Comparison of ENCODE assay signal across 8 cellular contexts in the genomic region with DNA sequence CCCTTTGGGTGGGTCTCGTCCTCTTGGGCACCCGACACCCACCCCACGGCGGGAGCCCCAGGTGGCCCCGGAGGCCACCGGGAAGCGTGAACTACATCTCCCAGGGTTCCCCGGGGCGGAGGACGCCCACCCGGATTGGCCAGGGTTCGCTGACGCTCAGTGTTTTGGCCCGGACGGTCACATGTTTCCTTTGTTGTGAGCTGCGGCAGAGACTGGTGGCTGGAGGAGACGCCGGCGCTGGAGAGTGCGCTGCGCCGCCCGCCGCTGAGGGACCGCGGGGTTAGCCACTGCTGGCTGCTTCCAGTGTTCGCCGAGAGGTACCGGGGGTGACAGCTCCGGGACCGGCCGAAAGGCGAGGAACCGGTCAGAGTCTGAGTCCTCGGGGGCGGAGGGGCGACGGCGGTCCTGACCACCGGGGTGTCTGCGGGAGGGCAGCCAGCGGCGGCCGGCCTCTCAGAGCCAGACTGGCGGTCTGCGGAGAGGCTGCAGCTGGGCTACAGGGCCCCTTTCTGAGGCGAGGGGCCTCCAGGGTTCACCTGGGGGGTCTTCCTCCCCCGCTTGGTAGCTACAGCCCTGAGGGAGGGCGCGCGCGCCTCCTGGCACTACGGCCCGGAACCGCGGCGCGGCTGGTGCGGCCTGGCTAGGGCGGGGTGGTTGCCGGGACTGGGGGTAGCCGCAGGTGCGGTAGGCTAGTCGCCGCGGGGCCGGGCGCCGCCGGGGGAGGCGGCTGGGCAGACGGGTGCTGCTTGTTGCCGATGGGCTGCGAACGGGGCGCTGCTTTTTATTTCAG. TPM values are rescaled to one million over a fixed set of nuclear protein-coding genes. Genes with fewer than 3 reads are reported as not detected.
DNase-seq lines count a peak whose midpoint lies in the region; ATAC-seq and TF ChIP-seq lines count a peak whose summit lies in the region.

A gene with protein sequence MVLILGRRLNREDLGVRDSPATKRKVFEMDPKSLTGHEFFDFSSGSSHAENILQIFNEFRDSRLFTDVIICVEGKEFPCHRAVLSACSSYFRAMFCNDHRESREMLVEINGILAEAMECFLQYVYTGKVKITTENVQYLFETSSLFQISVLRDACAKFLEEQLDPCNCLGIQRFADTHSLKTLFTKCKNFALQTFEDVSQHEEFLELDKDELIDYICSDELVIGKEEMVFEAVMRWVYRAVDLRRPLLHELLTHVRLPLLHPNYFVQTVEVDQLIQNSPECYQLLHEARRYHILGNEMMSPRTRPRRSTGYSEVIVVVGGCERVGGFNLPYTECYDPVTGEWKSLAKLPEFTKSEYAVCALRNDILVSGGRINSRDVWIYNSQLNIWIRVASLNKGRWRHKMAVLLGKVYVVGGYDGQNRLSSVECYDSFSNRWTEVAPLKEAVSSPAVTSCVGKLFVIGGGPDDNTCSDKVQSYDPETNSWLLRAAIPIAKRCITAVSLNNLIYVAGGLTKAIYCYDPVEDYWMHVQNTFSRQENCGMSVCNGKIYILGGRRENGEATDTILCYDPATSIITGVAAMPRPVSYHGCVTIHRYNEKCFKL (plus strand): TSS at position 193 of the 790 bp plus-strand sequence. CDS start 14,734 bp downstream, outside the sequence.

- ATAC-seq in HG02610 (IDR thresholded peaks at IDR 0.05; ENCODE audit: unreplicated experiment) (peak; percentile 89), SK-N-SH treated with all-trans-retinoic acid at 6 μM for 48 hours (peak; percentile 96), thoracic aorta (ENCODE audit: insufficient number of reproducible peaks, low FRiP score, low read depth) (peak; percentile 83)

- no peaks in the 10 kb centered on the region for H3K36me3 ChIP-seq in osteoblast (ENCODE audit: insufficient read depth, low read length)
- H3K36me3 ChIP-seq in thoracic aorta, result no peaks in the 10 kb centered on the region

- H3K27ac ChIP-seq in osteoblast (ENCODE audit: low read depth, low read length) (peak within 1 kb of the TSS; percentile 52), thoracic aorta (peak within 1 kb of the TSS; percentile 98 to 99)

- peaks cover 33% of the 10 kb centered on the region for H3K4me1 Mint-ChIP-seq in activated naive CD8-positive, alpha-beta T cell (ENCODE audit: low read depth)

- no peaks in the 10 kb centered on the region for H3K9me3 Mint-ChIP-seq in activated naive CD8-positive, alpha-beta T cell (ENCODE audit: low read depth)

- TF ChIP-seq CTCF in osteoblast (IDR thresholded peaks at IDR 0.05; ENCODE audit: extremely low read depth, low read depth, low read length) (no peak), thoracic aorta (IDR thresholded peaks at IDR 0.05) (no peak)

- peaks cover 26% of the 10 kb centered on the region for H3K79me2 ChIP-seq in osteoblast (ENCODE audit: insufficient read depth, low read length)

- H3K4me1 ChIP-seq in osteoblast (ENCODE audit: insufficient read depth, low read length) (peaks cover 3% of the 10 kb centered on the region), thoracic aorta (ENCODE audit: control insufficient read depth in 1 of 2, low read depth in 2 of 2) (peaks cover 14 to 21% of the 10 kb centered on the region in 2 donors)

- H3K4me3 Mint-ChIP-seq in activated naive CD8-positive, alpha-beta T cell, result peak within 1 kb of the TSS; percentile 92

- H3K27me3 Mint-ChIP-seq in activated naive CD8-positive, alpha-beta T cell, result no peaks in the 10 kb centered on the region

- DNase-seq in NCI-H1092 (lab: John Stamatoyannopoulos, UW) (peak; percentile 89), glomerular visceral epithelial cell (ENCODE audit: extremely low spot score) (peak; percentile 86), osteoblast (ENCODE audit: insufficient read length, low spot score, missing footprints) (peak; percentile 98), thoracic aorta (ENCODE audit: low spot score) (peak; percentile 69)

- H3K9me3 ChIP-seq in osteoblast (ENCODE audit: low read depth, low read length) (no peaks in the 10 kb centered on the region), thoracic aorta (no peaks in the 10 kb centered on the region)

- H2AFZ ChIP-seq in osteoblast (ENCODE audit: low read length), result peak within 1 kb of the TSS; percentile 94

- H3K27ac Mint-ChIP-seq in activated naive CD8-positive, alpha-beta T cell, result peak within 1 kb of the TSS; percentile 94

- no peaks in the 10 kb centered on the region for H3K27me3 ChIP-seq in osteoblast (ENCODE audit: insufficient read depth, low read length)
- H3K27me3 ChIP-seq in thoracic aorta (replicated peaks; ENCODE audit: insufficient read depth), result no peaks in the 10 kb centered on the region

- H4K20me1 ChIP-seq in osteoblast (ENCODE audit: insufficient read depth, low read length), result no peaks in the 10 kb centered on the region

- no peaks in the 10 kb centered on the region for H3K36me3 Mint-ChIP-seq in activated naive CD8-positive, alpha-beta T cell

- peak within 1 kb of the TSS; percentile 79 for H3K4me3 ChIP-seq in GM08714 (ENCODE audit: low read length)
- peak within 1 kb of the TSS; percentile 94 for H3K4me3 ChIP-seq in osteoblast (ENCODE audit: insufficient read depth, low read length)
- H3K4me3 ChIP-seq in thoracic aorta, result peak within 1 kb of the TSS; percentile 99

- peak within 1 kb of the TSS; percentile 97 for H3K4me2 ChIP-seq in osteoblast (ENCODE audit: insufficient read depth, low read length)

TF ChIP-seq in SK-N-SH treated with all-trans-retinoic acid at 6 μM for 48 hours, 23 proteins besides CTCF, POLR2A, EP300 and RAD21:
- TF ChIP-seq GLIS3 (CRISPR knock-in tag; IDR thresholded peaks at IDR 0.05), result no peak; the same call in 1 of the 2 replicates
- no peak for TF ChIP-seq ISL1 (CRISPR knock-in tag; IDR thresholded peaks at IDR 0.05)
- TF ChIP-seq ZNF70 (CRISPR knock-in tag; IDR thresholded peaks at IDR 0.05), result no peak; the same call in 1 of the 2 replicates

RNA-seq across cellular contexts. Expression of the gene that starts here (rescaled TPM):
- 142 and 174 TPM in 2 replicates for total RNA-seq in osteoblast
- total RNA-seq in thoracic aorta, result 10 to 100 TPM; 42.6 to 91.7 TPM

Comparison
In these comparisons a context has a peak if more than half of its experiments do, and no peak if none do; other contexts are left out.
1. Peak in every context shown above with its lines: DNase-seq, ATAC-seq, H3K4me3 ChIP-seq and H3K27ac ChIP-seq.